Comparison of ENCODE assay signal across 1 cellular context in genomic region chr17:73092518-73093135, GRCh38.
TF ChIP-seq lines count a peak whose summit lies in the region.

Gene SLC39A11, minus strand, starts transcription at chr17:73092688. Its CDS starts 3,924 bp downstream, at chr17:73088764.

TF ChIP-seq in HepG2, 621 proteins besides CTCF, POLR2A, EP300 and RAD21 (continued from another document and continues in another):
- peak; percentile 79; the same call in 1 of the 2 replicates for TF ChIP-seq MIER3 (CRISPR knock-in tag; IDR thresholded peaks at IDR 0.05; ENCODE audit: borderline replicate concordance)
- peak; percentile 22; the same call in 1 of the 2 replicates for TF ChIP-seq NFYB (CRISPR knock-in tag; IDR thresholded peaks at IDR 0.05)
- TF ChIP-seq ZNF570 (CRISPR knock-in tag; IDR thresholded peaks at IDR 0.05; ENCODE audit: borderline replicate concordance) = no peak
- TF ChIP-seq ARID5B (CRISPR knock-in tag; IDR thresholded peaks at IDR 0.05) = peak; percentile 73
- TF ChIP-seq ARHGAP35 (CRISPR knock-in tag; IDR thresholded peaks at IDR 0.05; ENCODE audit: borderline replicate concordance) = peak; percentile 95
- peak; percentile 82 for TF ChIP-seq FOXC1 (CRISPR knock-in tag; IDR thresholded peaks at IDR 0.05; ENCODE audit: borderline replicate concordance)
- peak; percentile 68 for TF ChIP-seq PAXIP1 (CRISPR knock-in tag; conservative IDR thresholded peaks at IDR 0.05)
- TF ChIP-seq ZNF614 (CRISPR knock-in tag; IDR thresholded peaks at IDR 0.05; ENCODE audit: borderline replicate concordance) = peak; percentile 21; the same call in 1 of the 2 replicates
- TF ChIP-seq ZSCAN5A (CRISPR knock-in tag; IDR thresholded peaks at IDR 0.05; ENCODE audit: borderline replicate concordance) = peak; percentile 67; the same call in 1 of the 2 replicates
- TF ChIP-seq E2F5 (CRISPR knock-in tag; conservative IDR thresholded peaks at IDR 0.05) = 0 out of 2 replicates have a peak, but pooled peaks have one; percentile 28
- TF ChIP-seq MAF1 (CRISPR knock-in tag; IDR thresholded peaks at IDR 0.05; ENCODE audit: borderline replicate concordance) = peak; percentile 72; the same call in 1 of the 2 replicates
- TF ChIP-seq GRHL1 (CRISPR knock-in tag; conservative IDR thresholded peaks at IDR 0.05) = no peak
- peak; percentile 60; the same call in 1 of the 2 replicates for TF ChIP-seq ZNF746 (CRISPR knock-in tag; IDR thresholded peaks at IDR 0.05)
- no peak for TF ChIP-seq TBL1XR1 (IDR thresholded peaks at IDR 0.05; ENCODE audit: borderline replicate concordance, low read length, partially characterized antibody)
- TF ChIP-seq ZBTB40 (IDR thresholded peaks at IDR 0.05) = no peak
- peak; percentile 41; the same call in 1 of the 2 replicates for TF ChIP-seq ZBTB40 (CRISPR knock-in tag; IDR thresholded peaks at IDR 0.05)
- TF ChIP-seq SMAD1 (CRISPR knock-in tag; IDR thresholded peaks at IDR 0.05; ENCODE audit: borderline replicate concordance, low read depth) = 0 out of 2 replicates have a peak, but pooled peaks have one; percentile 60
- peak; percentile 92 for TF ChIP-seq ZNF761 (CRISPR knock-in tag; conservative IDR thresholded peaks at IDR 0.05)
- TF ChIP-seq ZNF775 (CRISPR knock-in tag; IDR thresholded peaks at IDR 0.05; ENCODE audit: borderline replicate concordance) = no peak
- peak; percentile 98 for TF ChIP-seq ARNTL (CRISPR knock-in tag; IDR thresholded peaks at IDR 0.05)
- TF ChIP-seq PRDM10 (CRISPR knock-in tag; IDR thresholded peaks at IDR 0.05; ENCODE audit: low read depth) = 0 out of 2 replicates have a peak, but pooled peaks have one; percentile 29
- peak; percentile 70 for TF ChIP-seq ZNF331 (CRISPR knock-in tag; IDR thresholded peaks at IDR 0.05)
- peak; percentile 97 for TF ChIP-seq PCBP1 (IDR thresholded peaks at IDR 0.05; ENCODE audit: borderline replicate concordance, low read depth, low read length)
- TF ChIP-seq ZNF740 (CRISPR knock-in tag; IDR thresholded peaks at IDR 0.05) = no peak
- peak; percentile 99 for TF ChIP-seq SIN3A (IDR thresholded peaks at IDR 0.05; ENCODE audit: borderline replicate concordance, low read depth, low read length)
- TF ChIP-seq FOXK2 (IDR thresholded peaks at IDR 0.05) = 0 out of 2 replicates have a peak, but pooled peaks have one; percentile 32
